8 cellular contexts compared by ENCODE assay signal in the genomic region with DNA sequence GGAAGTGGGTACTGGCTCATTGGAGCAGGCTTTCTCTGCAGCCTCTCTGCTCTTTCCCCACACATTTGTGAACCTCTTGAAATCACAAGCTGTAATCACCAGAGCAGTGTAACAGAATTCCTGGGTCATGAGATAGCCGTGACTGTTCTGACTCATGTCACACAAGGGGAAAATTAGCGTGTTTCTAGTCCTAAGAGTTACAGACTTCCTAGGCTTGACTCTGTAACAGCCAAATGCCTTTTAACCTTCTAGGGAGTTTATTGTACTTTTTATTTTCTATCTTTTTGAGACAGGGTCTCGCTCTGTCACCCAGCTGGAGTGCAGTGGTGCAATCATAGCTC. TPM values are rescaled to one million over a fixed set of nuclear protein-coding genes. Genes with fewer than 3 reads are reported as not detected.
A peak's percentile ranks its signal among the peaks of the same experiment; 100 is the strongest.
DNase-seq lines count a peak whose midpoint lies in the region; ATAC-seq and TF ChIP-seq lines count a peak whose summit lies in the region.

No MANE protein-coding gene starts in this region.

- no peak for DNase-seq in activated CD8-positive, alpha-beta T cell treated with anti-CD3 and anti-CD28 coated beads for 36 hours
- no peak for DNase-seq in activated CD8-positive, alpha-beta T cell treated with anti-CD3 and anti-CD28 coated beads, Interleukin-2, amount 10 ng/mL, durations not matched to agents 7 days and 5 days
- no peak for DNase-seq in activated T-helper 2 cell treated with anti-CD3 and anti-CD28 coated beads, Interferon-gamma antibody, Interleukin-2, Interleukin-4, amounts not matched to agents 10 μg/mL and 5 μg/mL and 100 μg/mL, durations not matched to agents 14 hours and 24 hours and 36 hours (ENCODE audit: low spot score)
- no peak for DNase-seq in immature natural killer cell
- DNase-seq in thoracic aorta (ENCODE audit: low spot score) = no peak
- DNase-seq in cerebellar nuclear complex (lab: John Stamatoyannopoulos, UW) = no peak
- DNase-seq in prostate gland (ENCODE audit: low spot score) = no peak

- CTCF ChIA-PET in activated CD8-positive, alpha-beta T cell treated with anti-CD3 and anti-CD28 coated beads for 36 hours (lab: Charles Lee) = interaction anchor here (0.9 kb wide), 1 partner anchor 63 kb away, joined by 3 read pairs; no protein-coding TSS in a partner anchor
- CTCF ChIA-PET in activated CD8-positive, alpha-beta T cell treated with anti-CD3 and anti-CD28 coated beads, Interleukin-2, amount 10 ng/mL, durations not matched to agents 7 days and 5 days (lab: Charles Lee) = interaction anchor here (0.6 kb wide), 1 partner anchor 64 kb away, joined by 3 read pairs; no protein-coding TSS in a partner anchor

- H3K36me3 ChIP-seq in thoracic aorta (no peaks in the 10 kb centered on the region), prostate gland (no peaks in the 10 kb centered on the region)

- H3K27ac Mint-ChIP-seq in activated CD8-positive, alpha-beta T cell treated with anti-CD3 and anti-CD28 coated beads for 36 hours = peak overlapping the region; percentile 39
- H3K27ac Mint-ChIP-seq in activated CD8-positive, alpha-beta T cell treated with anti-CD3 and anti-CD28 coated beads, Interleukin-2, amount 10 ng/mL, durations not matched to agents 7 days and 5 days = no peak overlapping the region
- H3K27ac Mint-ChIP-seq in activated T-helper 2 cell treated with anti-CD3 and anti-CD28 coated beads, Interferon-gamma antibody, Interleukin-2, Interleukin-4, amounts not matched to agents 10 μg/mL and 5 μg/mL and 100 μg/mL, durations not matched to agents 14 hours and 24 hours and 36 hours = peak overlapping the region; percentile 45
- peak overlapping the region in 4 of 6 donors; percentile 51 to 85 (median 73) for H3K27ac Mint-ChIP-seq in immature natural killer cell

- H3K27ac ChIP-seq in thoracic aorta (peak overlapping the region; percentile 75 to 84), prostate gland (no peak overlapping the region)

- no peak for TF ChIP-seq CTCF in activated CD8-positive, alpha-beta T cell treated with anti-CD3 and anti-CD28 coated beads for 36 hours (IDR thresholded peaks at IDR 0.05)
- TF ChIP-seq CTCF in thoracic aorta (IDR thresholded peaks at IDR 0.05) (no peak), prostate gland (IDR thresholded peaks at IDR 0.05) (no peak)

- H3K27me3 Mint-ChIP-seq in activated CD8-positive, alpha-beta T cell treated with anti-CD3 and anti-CD28 coated beads for 36 hours = no peaks in the 10 kb centered on the region
- no peaks in the 10 kb centered on the region for H3K27me3 Mint-ChIP-seq in activated CD8-positive, alpha-beta T cell treated with anti-CD3 and anti-CD28 coated beads, Interleukin-2, amount 10 ng/mL, durations not matched to agents 7 days and 5 days (ENCODE audit: low read depth)
- no peaks in the 10 kb centered on the region for H3K27me3 Mint-ChIP-seq in activated T-helper 2 cell treated with anti-CD3 and anti-CD28 coated beads, Interferon-gamma antibody, Interleukin-2, Interleukin-4, amounts not matched to agents 10 μg/mL and 5 μg/mL and 100 μg/mL, durations not matched to agents 14 hours and 24 hours and 36 hours (ENCODE audit: low read depth)
- H3K27me3 Mint-ChIP-seq in immature natural killer cell (ENCODE audit: low read depth in 3 of 3) = peaks cover 2 to 6% (median 5%) of the 10 kb centered on the region in 3 donors

- peaks cover 15% of the 10 kb centered on the region for H3K4me1 Mint-ChIP-seq in activated CD8-positive, alpha-beta T cell treated with anti-CD3 and anti-CD28 coated beads for 36 hours (ENCODE audit: low read depth)
- H3K4me1 Mint-ChIP-seq in activated CD8-positive, alpha-beta T cell treated with anti-CD3 and anti-CD28 coated beads, Interleukin-2, amount 10 ng/mL, durations not matched to agents 7 days and 5 days (ENCODE audit: low read depth) = no peaks in the 10 kb centered on the region
- peaks cover 18% of the 10 kb centered on the region for H3K4me1 Mint-ChIP-seq in activated T-helper 2 cell treated with anti-CD3 and anti-CD28 coated beads, Interferon-gamma antibody, Interleukin-2, Interleukin-4, amounts not matched to agents 10 μg/mL and 5 μg/mL and 100 μg/mL, durations not matched to agents 14 hours and 24 hours and 36 hours (ENCODE audit: low read depth)
- H3K4me1 Mint-ChIP-seq in immature natural killer cell = peaks cover 14 to 47% of the 10 kb centered on the region in 2 donors

- H3K4me3 ChIP-seq in thoracic aorta = no peak overlapping the region
- no peak overlapping the region for H3K4me3 ChIP-seq in prostate gland

- H3K27me3 ChIP-seq in thoracic aorta (replicated peaks; ENCODE audit: insufficient read depth) (no peaks in the 10 kb centered on the region), prostate gland (replicated peaks; ENCODE audit: insufficient read depth) (no peaks in the 10 kb centered on the region)

- POLR2A ChIA-PET in activated CD8-positive, alpha-beta T cell treated with anti-CD3 and anti-CD28 coated beads for 36 hours (lab: Charles Lee) = no interaction called here
- POLR2A ChIA-PET in activated CD8-positive, alpha-beta T cell treated with anti-CD3 and anti-CD28 coated beads, Interleukin-2, amount 10 ng/mL, durations not matched to agents 7 days and 5 days (lab: Charles Lee) = interaction anchor here (0.7 to 1.0 kb wide), 2 partner anchors 14 to 24 kb away, joined by 3 read pairs; no protein-coding TSS in a partner anchor

- no peak for ATAC-seq in activated CD8-positive, alpha-beta T cell treated with anti-CD3 and anti-CD28 coated beads for 36 hours
- no peak for ATAC-seq in activated CD8-positive, alpha-beta T cell treated with anti-CD3 and anti-CD28 coated beads, Interleukin-2, amount 10 ng/mL, durations not matched to agents 7 days and 5 days
- ATAC-seq in thoracic aorta (ENCODE audit: insufficient number of reproducible peaks, low FRiP score, low read depth) = peak; percentile 99
- no peak for ATAC-seq in GM19467 (IDR thresholded peaks at IDR 0.05; ENCODE audit: unreplicated experiment)

- H3K9me3 Mint-ChIP-seq in activated CD8-positive, alpha-beta T cell treated with anti-CD3 and anti-CD28 coated beads for 36 hours = no peaks in the 10 kb centered on the region
- no peaks in the 10 kb centered on the region for H3K9me3 Mint-ChIP-seq in activated CD8-positive, alpha-beta T cell treated with anti-CD3 and anti-CD28 coated beads, Interleukin-2, amount 10 ng/mL, durations not matched to agents 7 days and 5 days (ENCODE audit: insufficient read depth)
- H3K9me3 Mint-ChIP-seq in activated T-helper 2 cell treated with anti-CD3 and anti-CD28 coated beads, Interferon-gamma antibody, Interleukin-2, Interleukin-4, amounts not matched to agents 10 μg/mL and 5 μg/mL and 100 μg/mL, durations not matched to agents 14 hours and 24 hours and 36 hours = no peaks in the 10 kb centered on the region
- H3K9me3 Mint-ChIP-seq in immature natural killer cell = no peaks in the 10 kb centered on the region

- 54% methylated on average over 3 of the region's 3 CpGs for WGBS in prostate gland

- intact Hi-C loops in activated CD8-positive, alpha-beta T cell treated with anti-CD3 and anti-CD28 coated beads for 36 hours (cut with micrococcal nuclease) = no loop called here
- intact Hi-C loops in activated T-helper 2 cell treated with anti-CD3 and anti-CD28 coated beads, Interferon-gamma antibody, Interleukin-2, Interleukin-4, amounts not matched to agents 10 μg/mL and 5 μg/mL and 100 μg/mL, durations not matched to agents 14 hours and 24 hours and 36 hours (cut with micrococcal nuclease) = no loop called here
- intact Hi-C loops in prostate gland (cut with DNase I) = no loop called here

- H3K9me3 ChIP-seq in thoracic aorta = no peaks in the 10 kb centered on the region
- H3K9me3 ChIP-seq in prostate gland = no peaks in the 10 kb centered on the region

- no peak overlapping the region for H3K4me3 Mint-ChIP-seq in activated CD8-positive, alpha-beta T cell treated with anti-CD3 and anti-CD28 coated beads for 36 hours
- no peak overlapping the region for H3K4me3 Mint-ChIP-seq in activated CD8-positive, alpha-beta T cell treated with anti-CD3 and anti-CD28 coated beads, Interleukin-2, amount 10 ng/mL, durations not matched to agents 7 days and 5 days
- H3K4me3 Mint-ChIP-seq in activated T-helper 2 cell treated with anti-CD3 and anti-CD28 coated beads, Interferon-gamma antibody, Interleukin-2, Interleukin-4, amounts not matched to agents 10 μg/mL and 5 μg/mL and 100 μg/mL, durations not matched to agents 14 hours and 24 hours and 36 hours (ENCODE audit: low read depth) = no peak overlapping the region
- no peak overlapping the region for H3K4me3 Mint-ChIP-seq in immature natural killer cell

- TF ChIP-seq POLR2A in prostate gland (IDR thresholded peaks at IDR 0.05) = no peak

- H3K36me3 Mint-ChIP-seq in activated CD8-positive, alpha-beta T cell treated with anti-CD3 and anti-CD28 coated beads for 36 hours (ENCODE audit: low read depth) = peaks cover 6% of the 10 kb centered on the region
- H3K36me3 Mint-ChIP-seq in activated CD8-positive, alpha-beta T cell treated with anti-CD3 and anti-CD28 coated beads, Interleukin-2, amount 10 ng/mL, durations not matched to agents 7 days and 5 days (ENCODE audit: low read depth) = peaks cover 10% of the 10 kb centered on the region
- H3K36me3 Mint-ChIP-seq in activated T-helper 2 cell treated with anti-CD3 and anti-CD28 coated beads, Interferon-gamma antibody, Interleukin-2, Interleukin-4, amounts not matched to agents 10 μg/mL and 5 μg/mL and 100 μg/mL, durations not matched to agents 14 hours and 24 hours and 36 hours (ENCODE audit: low read depth) = peaks cover 18% of the 10 kb centered on the region
- H3K36me3 Mint-ChIP-seq in immature natural killer cell = peaks cover 0 to 7% (median 5%) of the 10 kb centered on the region in 3 donors

- peaks cover 26 to 65% of the 10 kb centered on the region in 2 donors for H3K4me1 ChIP-seq in thoracic aorta (ENCODE audit: control insufficient read depth in 1 of 2, low read depth in 2 of 2)
- H3K4me1 ChIP-seq in prostate gland (replicated peaks) = no peaks in the 10 kb centered on the region

RNA-seq across cellular contexts. Expression of gene TRAK1, which starts 54.7 kb away (rescaled TPM):
- total RNA-seq in activated CD8-positive, alpha-beta T cell treated with anti-CD3 and anti-CD28 coated beads for 36 hours = 10 to 100 TPM; 24.1 to 24.3 TPM
- 10 to 100 TPM; 28.6 to 28.7 TPM for total RNA-seq in activated CD8-positive, alpha-beta T cell treated with anti-CD3 and anti-CD28 coated beads, Interleukin-2, amount 10 ng/mL, durations not matched to agents 7 days and 5 days
- total RNA-seq in activated T-helper 2 cell treated with anti-CD3 and anti-CD28 coated beads, Interferon-gamma antibody, Interleukin-2, Interleukin-4, amounts not matched to agents 10 μg/mL and 5 μg/mL and 100 μg/mL, durations not matched to agents 14 hours and 24 hours and 36 hours = 37.8 and 40.9 TPM in 2 replicates
- 1 to 10 TPM; 2.1 to 7.8 (median 4.4) TPM for polyA plus RNA-seq in immature natural killer cell
- total RNA-seq in thoracic aorta (10 to 100 TPM; 35.1 to 36.0 TPM), prostate gland (10 to 100 TPM; 35.6 to 80.3 TPM)

Comparison
In these comparisons a context has a peak if more than half of its experiments do, and no peak if none do; other contexts are left out.
1. H3K27ac ChIP-seq: peak in thoracic aorta (2 of 2); none in prostate gland (0 of 2).